ENCODE assay signal across 7 cellular contexts in the genomic region with DNA sequence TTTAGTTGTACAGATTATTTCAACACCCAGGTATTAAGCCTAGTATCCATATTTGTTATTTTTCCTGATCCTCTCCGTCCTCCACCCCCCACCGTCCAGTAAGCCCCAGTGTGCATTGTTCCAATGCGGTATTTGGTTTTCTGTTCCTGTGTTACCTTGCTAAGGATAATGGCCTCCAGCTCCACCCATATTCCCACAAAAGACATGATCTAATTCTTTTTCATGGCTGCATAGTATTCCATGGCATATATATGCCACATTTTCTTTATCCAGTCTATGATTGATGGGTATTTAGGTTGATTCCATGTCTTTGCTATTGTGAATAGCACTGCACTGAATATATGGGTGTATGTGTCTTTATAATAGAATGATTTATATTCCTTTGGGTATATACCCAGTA.
"Had no signal": no experiment of that assay in that cellular context is flagged by ENCODE, and none has a peak within 500 bp of the region (broad histone marks: within the 10 kb centered on the region; RNA-seq: fewer than 3 reads in every experiment).

No MANE protein-coding gene starts in this region.

- H3K4me3 ChIP-seq: GM23338, HAP-1 had no signal

- H3K4me2 ChIP-seq: GM23338 had no signal

- H3K4me1 ChIP-seq: HAP-1 had no signal

- H3K36me3 ChIP-seq: HAP-1 had no signal

- FAIRE-seq: HTR-8/SVneo had no signal

- H3K9me3 ChIP-seq: HAP-1 had no signal

- DNase-seq: H7, IMR-90, KBM-7 had no signal

- H3K27ac Mint-ChIP-seq: GM23338 had no signal

- H2AFZ ChIP-seq: GM23338 had no signal

- ATAC-seq: GM23338, HCT116 had no signal

- H3K4me3 Mint-ChIP-seq: GM23338 had no signal
